ENCODE assay signal across 14 cellular contexts in genomic region chr14:102870994-102871831, GRCh38. TPM values are rescaled to one million over a fixed set of nuclear protein-coding genes. Genes with fewer than 3 reads are reported as not detected.
DNase-seq lines count a peak whose midpoint lies in the region; ATAC-seq, FAIRE-seq and TF ChIP-seq lines count a peak whose summit lies in the region.
"Had no signal": no experiment of that assay in that cellular context is flagged by ENCODE, and none has a peak within 500 bp of the region (broad histone marks: within the 10 kb centered on the region; RNA-seq: fewer than 3 reads in every experiment).

No MANE protein-coding gene starts in this region.

- H3K9ac ChIP-seq in H1 (replicated peaks in 1 of 4; ENCODE audit: extremely low read depth in 1 of 4, low read depth in 3 of 4, low read length in 3 of 4) = no peak overlapping the region
- H3K9ac ChIP-seq: SK-N-SH had no signal

- H3K23ac ChIP-seq in H1 (ENCODE audit: insufficient read length) = no peak overlapping the region

- no peaks in the 10 kb centered on the region for H4K20me1 ChIP-seq in H1 (replicated peaks in 1 of 2; ENCODE audit: control insufficient read depth in 1 of 2, insufficient read depth in 2 of 2, low read length in 2 of 2)

- CTCF ChIA-PET in H1 (lab: Charles Lee; ENCODE audit: partially characterized antibody) = interaction anchor here (0.6 to 1.6 kb wide), 10 partner anchors 10 to 177 kb away, joined by 3 to 5 read pairs (median 4); no protein-coding TSS in a partner anchor

- no peak overlapping the region for H3K4me3 Mint-ChIP-seq in stimulated activated memory B cell treated with anti-CD40 and anti-IgM and Interleukin-4, amounts not matched to agents 10 μg/mL and 1 μg/mL and 100 μg/mL, for 72 hours

- no peaks in the 10 kb centered on the region for H3K27me3 Mint-ChIP-seq in stimulated activated memory B cell treated with anti-CD40 and anti-IgM and Interleukin-4, amounts not matched to agents 10 μg/mL and 1 μg/mL and 100 μg/mL, for 72 hours

- H3K79me2 ChIP-seq in H1 (ENCODE audit: control insufficient read depth in 1 of 2, insufficient read depth in 2 of 2, low read length in 2 of 2) = no peaks in the 10 kb centered on the region

- ATAC-seq in activated CD4-positive, CD25-positive, alpha-beta regulatory T cell treated with anti-CD3 and anti-CD28 coated beads, Interleukin-2, amount 50 U/mL, for 24 hours = peak; percentile 7 to 44
- ATAC-seq in stimulated activated memory B cell treated with anti-CD40 and anti-IgM and Interleukin-4, amounts not matched to agents 10 μg/mL and 1 μg/mL and 100 μg/mL, for 72 hours = no peak

- no peak overlapping the region for H3K18ac ChIP-seq in H1 (ENCODE audit: extremely low read depth, low read length)

- H3K9me3 ChIP-seq in H1 (ENCODE audit: insufficient read depth in 2 of 2, low read depth in 1 of 2, low read length in 1 of 2) = no peaks in the 10 kb centered on the region
- H3K9me3 ChIP-seq: neutrophil, SK-N-SH had no signal

- TF ChIP-seq RAD21 in H1 (IDR thresholded peaks at IDR 0.05 in 1 of 2, conservative IDR thresholded peaks at IDR 0.05 in 1 of 2; ENCODE audit: low read depth in 2 of 2, low read length in 2 of 2) = no peak

- no peak overlapping the region for H2BK20ac ChIP-seq in H1 (ENCODE audit: low read length)

- H2BK120ac ChIP-seq in H1 (replicated peaks; ENCODE audit: low read depth, low read length) = no peak overlapping the region

- 94% methylated on average over 10 of the region's 10 CpGs; no CpG with 5 or more reads in 1 of the 2 experiments for WGBS in H1 (ENCODE audit: extremely low coverage in 1 of 2, insufficient coverage in 1 of 2, insufficient read length in 1 of 2, insufficient replicate concordance in 2 of 2, low coverage in 1 of 2, low lambda C conversion rate in 2 of 2, missing lambda C conversion rate in 1 of 2), 2 experiments

- no peak overlapping the region for H2AFZ ChIP-seq in H1 (ENCODE audit: low read length)

- H3K27me3 ChIP-seq in H1 (replicated peaks in 1 of 4; ENCODE audit: control insufficient read depth in 3 of 4, extremely low read depth in 1 of 4, insufficient read depth in 3 of 4, low read length in 3 of 4) = no peaks in the 10 kb centered on the region
- H3K27me3 ChIP-seq: dorsolateral prefrontal cortex, neutrophil had no signal

- no peak overlapping the region for H4K8ac ChIP-seq in H1 (ENCODE audit: extremely low read depth, insufficient read depth, low read length)

- no peaks in the 10 kb centered on the region for H3K23me2 ChIP-seq in H1 (ENCODE audit: low read depth, low read length)

- no peak overlapping the region for H3K56ac ChIP-seq in H1 (replicated peaks; ENCODE audit: insufficient read length, low read depth, low read length)

- H3K27ac Mint-ChIP-seq in stimulated activated memory B cell treated with anti-CD40 and anti-IgM and Interleukin-4, amounts not matched to agents 10 μg/mL and 1 μg/mL and 100 μg/mL, for 72 hours = peak overlapping the region; percentile 54

- H4K91ac ChIP-seq in H1 (replicated peaks; ENCODE audit: insufficient read length, low read length) = no peak overlapping the region

- H2AK5ac ChIP-seq in H1 (ENCODE audit: low read depth, low read length) = 0 out of 2 replicates have a peak overlapping the region, but pooled peaks have one; percentile 53

- FAIRE-seq in H1 (lab: Jason Lieb, UNC) = no peak
- FAIRE-seq: astrocyte had no signal

- TF ChIP-seq POLR2A in H1 (IDR thresholded peaks at IDR 0.05; ENCODE audit: control extremely low read depth in 1 of 2, low read depth in 2 of 2, low read length in 2 of 2) = no peak

- H3K36me3 ChIP-seq in H1 (ENCODE audit: control insufficient read depth in 2 of 4, insufficient read depth in 4 of 4, low read length in 3 of 4) = peaks cover 0 to 6% (median 3%) of the 10 kb centered on the region in 4 experiments; a peak in 4 of 8 replicates

- H3K4me1 Mint-ChIP-seq in stimulated activated memory B cell treated with anti-CD40 and anti-IgM and Interleukin-4, amounts not matched to agents 10 μg/mL and 1 μg/mL and 100 μg/mL, for 72 hours = peaks cover 40% of the 10 kb centered on the region

- no peak overlapping the region for H4K5ac ChIP-seq in H1 (ENCODE audit: insufficient read length, low read depth, low read length)

- no peak overlapping the region for H2BK15ac ChIP-seq in H1 (ENCODE audit: low read length)

- H3K36me3 Mint-ChIP-seq in stimulated activated memory B cell treated with anti-CD40 and anti-IgM and Interleukin-4, amounts not matched to agents 10 μg/mL and 1 μg/mL and 100 μg/mL, for 72 hours = peaks cover 51% of the 10 kb centered on the region

- no peak overlapping the region for H2BK12ac ChIP-seq in H1 (ENCODE audit: low read depth, low read length)

- DNase-seq in activated CD4-positive, CD25-positive, alpha-beta regulatory T cell treated with anti-CD3 and anti-CD28 coated beads, Interleukin-2, amount 50 U/mL, for 72 hours = no peak
- DNase-seq in NCI-H1105 (lab: John Stamatoyannopoulos, UW) = peak; percentile 67
- DNase-seq in H1 (ENCODE audit: low read depth in 1 of 2, low spot score in 2 of 2) = no peak
- DNase-seq in middle frontal gyrus (ENCODE audit: extremely low spot score, low spot score) = no peak
- no peak for DNase-seq in cerebellar nuclear complex (lab: John Stamatoyannopoulos, UW)
- DNase-seq in Ammon's horn (ENCODE audit: low spot score) = no peak
- DNase-seq: ACHN, mammary epithelial cell, SK-N-SH had no signal

- H3K9me3 Mint-ChIP-seq in stimulated activated memory B cell treated with anti-CD40 and anti-IgM and Interleukin-4, amounts not matched to agents 10 μg/mL and 1 μg/mL and 100 μg/mL, for 72 hours = no peaks in the 10 kb centered on the region

- H3K79me1 ChIP-seq in H1 (ENCODE audit: low read depth, low read length) = no peaks in the 10 kb centered on the region

- H3K4me2 ChIP-seq in H1 (ENCODE audit: insufficient read depth in 1 of 2, low read depth in 2 of 2, low read length in 2 of 2) = no peak overlapping the region
- H3K4me2 ChIP-seq: SK-N-SH had no signal

- no peak overlapping the region for H2BK5ac ChIP-seq in H1 (ENCODE audit: low read depth, low read length)

- no peak overlapping the region for H3K4me3 ChIP-seq in H1 (ENCODE audit: extremely low read depth in 1 of 4, insufficient read depth in 2 of 4, low read depth in 3 of 4, low read length in 4 of 4)
- H3K4me3 ChIP-seq: dorsolateral prefrontal cortex had no signal

- no peak for TF ChIP-seq EP300 in H1 (IDR thresholded peaks at IDR 0.05; ENCODE audit: borderline replicate concordance in 1 of 2, low read depth in 2 of 2, low read length in 2 of 2)

- H3K27ac ChIP-seq in H1 (ENCODE audit: low read depth, low read length) = no peak overlapping the region
- H3K27ac ChIP-seq: neutrophil had no signal

- no peak overlapping the region for H3K14ac ChIP-seq in H1 (ENCODE audit: insufficient read length)

- TF ChIP-seq CTCF in H1 (IDR thresholded peaks at IDR 0.05; ENCODE audit: control extremely low read depth in 1 of 3, insufficient read depth in 1 of 3, low read depth in 1 of 3, low read length in 3 of 3) = no peak

- H3K4me1 ChIP-seq in H1 (replicated peaks in 1 of 4; ENCODE audit: control insufficient read depth in 3 of 4, insufficient read depth in 4 of 4, low read length in 3 of 4) = no peaks in the 10 kb centered on the region; a peak in 2 of 7 replicates

- no peak overlapping the region for H3K4ac ChIP-seq in H1 (replicated peaks; ENCODE audit: insufficient read length, low read depth, low read length)

- POLR2A ChIA-PET in H1 (lab: Charles Lee; ENCODE audit: partially characterized antibody) = interaction anchor here (0.7 kb wide), 1 partner anchor 51 kb away, joined by 3 read pairs; the partner anchor contains the start of gene AMN

TF ChIP-seq in H1, 55 proteins besides CTCF, POLR2A, EP300 and RAD21 (continues in another document):
- TF ChIP-seq NANOG (IDR thresholded peaks at IDR 0.05; ENCODE audit: insufficient read depth, low read depth, low read length, poor library complexity, severe bottlenecking) (no peak), SRF (IDR thresholded peaks at IDR 0.05; ENCODE audit: low read depth, low read length) (no peak), PHF8 (conservative IDR thresholded peaks at IDR 0.05; ENCODE audit: low read depth, low read length) (no peak), KDM1A (IDR thresholded peaks at IDR 0.05; ENCODE audit: borderline replicate concordance, low read length) (no peak), CHD2 (IDR thresholded peaks at IDR 0.05; ENCODE audit: low read length) (no peak), HDAC2 (IDR thresholded peaks at IDR 0.05; ENCODE audit: borderline replicate concordance in 1 of 2, low read depth in 2 of 2, low read length in 2 of 2) (no peak), FOSL1 (IDR thresholded peaks at IDR 0.05; ENCODE audit: insufficient read depth, low read depth, low read length) (no peak), SIX5 (IDR thresholded peaks at IDR 0.05; ENCODE audit: low read depth, low read length) (no peak), SIN3A (conservative IDR thresholded peaks at IDR 0.05 in 1 of 2, IDR thresholded peaks at IDR 0.05 in 1 of 2; ENCODE audit: low read depth in 1 of 2, low read length in 2 of 2) (no peak), POU5F1 (IDR thresholded peaks at IDR 0.05; ENCODE audit: low read depth, low read length) (no peak)
- TF ChIP-seq, protein P1, sequence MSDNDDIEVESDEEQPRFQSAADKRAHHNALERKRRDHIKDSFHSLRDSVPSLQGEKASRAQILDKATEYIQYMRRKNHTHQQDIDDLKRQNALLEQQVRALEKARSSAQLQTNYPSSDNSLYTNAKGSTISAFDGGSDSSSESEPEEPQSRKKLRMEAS (IDR thresholded peaks at IDR 0.05) = no peak

RNA-seq across cellular contexts. Expression of gene AMN, which starts 51.2 kb away (rescaled TPM):
- 0.99 and 1.5 TPM in 2 replicates for total RNA-seq in H1 (2021; fragmentation: NEBNext Ultra II Directional; extraction: Animal tissue kit (Norgen Biotek cat#: 25700))
- 0.77 and 1.5 TPM in 2 replicates for polyA plus RNA-seq in H1 (2011; rRNA removed)
- polyA plus RNA-seq in H1 (2011; cell fraction: cytosol; rRNA removed) = 0.78 TPM
- polyA plus RNA-seq in H1 (2011; cell fraction: nucleus; rRNA removed) = 5.4 TPM
- polyA plus RNA-seq in H1 (2012, experiment 1 of 2) = 0.54 to 0.84 TPM (median 0.70 TPM) in 4 replicates
- polyA plus RNA-seq in H1 (2012, experiment 2 of 2) = 0.45 TPM
- 1.5 TPM for polyA plus RNA-seq in H1 (2013, experiment 1 of 2)
- polyA plus RNA-seq in H1 (2013, experiment 2 of 2) = 1.3 TPM
- polyA minus RNA-seq in H1 (2011; rRNA and poly(A)+ RNA removed) = 0.16 TPM in 1 of 2 replicates, not detected in the other
- 0.59 TPM for polyA minus RNA-seq in H1 (2011; cell fraction: cytosol; rRNA and poly(A)+ RNA removed)
- polyA minus RNA-seq in H1 (2011; cell fraction: nucleus; rRNA and poly(A)+ RNA removed) = 0.50 TPM
- polyA plus RNA-seq: mammary epithelial cell had no signal
